8 cellular contexts compared by ENCODE assay signal in the genomic region with DNA sequence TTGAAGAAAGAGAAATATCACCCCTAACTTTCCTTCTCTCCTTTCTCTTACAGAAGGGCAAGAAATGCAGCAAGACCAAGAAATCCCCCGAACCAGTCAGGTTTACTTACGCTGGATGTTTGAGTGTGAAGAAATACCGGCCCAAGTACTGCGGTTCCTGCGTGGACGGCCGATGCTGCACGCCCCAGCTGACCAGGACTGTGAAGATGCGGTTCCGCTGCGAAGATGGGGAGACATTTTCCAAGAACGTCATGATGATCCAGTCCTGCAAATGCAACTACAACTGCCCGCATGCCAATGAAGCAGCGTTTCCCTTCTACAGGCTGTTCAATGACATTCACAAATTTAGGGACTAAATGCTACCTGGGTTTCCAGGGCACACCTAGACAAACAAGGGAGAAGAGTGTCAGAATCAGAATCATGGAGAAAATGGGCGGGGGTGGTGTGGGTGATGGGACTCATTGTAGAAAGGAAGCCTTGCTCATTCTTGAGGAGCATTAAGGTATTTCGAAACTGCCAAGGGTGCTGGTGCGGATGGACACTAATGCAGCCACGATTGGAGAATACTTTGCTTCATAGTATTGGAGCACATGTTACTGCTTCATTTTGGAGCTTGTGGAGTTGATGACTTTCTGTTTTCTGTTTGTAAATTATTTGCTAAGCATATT. TPM values are rescaled to one million over a fixed set of nuclear protein-coding genes. Genes with fewer than 3 reads are reported as not detected.
DNase-seq lines count a peak whose midpoint lies in the region; ATAC-seq and TF ChIP-seq lines count a peak whose summit lies in the region.
"Had no signal": no experiment of that assay in that cellular context is flagged by ENCODE, and none has a peak within 500 bp of the region (broad histone marks: within the 10 kb centered on the region; RNA-seq: fewer than 3 reads in every experiment).

No MANE protein-coding gene starts in this region.

- 81 to 91% methylated on average over 18 of the region's 18 CpGs for WGBS in lower leg skin, 2 donors

- no peaks in the 10 kb centered on the region for H3K9me3 ChIP-seq in upper lobe of right lung

- H3K9me3 Mint-ChIP-seq in chondrocyte (ENCODE audit: low read depth) = no peaks in the 10 kb centered on the region

- H3K36me3 Mint-ChIP-seq in chondrocyte (ENCODE audit: low read depth) = peaks cover 28% of the 10 kb centered on the region

- H3K4me3 ChIP-seq in lower leg skin (ENCODE audit: low read depth, poor library complexity, severe bottlenecking) (peak overlapping the region; percentile 6), upper lobe of right lung (peak overlapping the region; percentile 59)

- H3K27me3 Mint-ChIP-seq in chondrocyte (ENCODE audit: low read depth) = no peaks in the 10 kb centered on the region

- H3K27me3 ChIP-seq in upper lobe of right lung = no peaks in the 10 kb centered on the region

- peak overlapping the region; percentile 99 for H3K27ac Mint-ChIP-seq in chondrocyte (ENCODE audit: unreplicated experiment)

- H3K4me1 Mint-ChIP-seq in chondrocyte (ENCODE audit: low read depth) = peaks cover 67% of the 10 kb centered on the region

- peaks cover 21% of the 10 kb centered on the region for H3K36me3 ChIP-seq in upper lobe of right lung

- peak; percentile 77 for DNase-seq in M059J (ENCODE audit: low read depth)
- DNase-seq in chondrocyte (ENCODE audit: low spot score) = no peak
- DNase-seq in lower leg skin (ENCODE audit: low spot score in 2 of 2) = no peak
- DNase-seq in upper lobe of right lung = no peak
- DNase-seq in omental fat pad (ENCODE audit: low spot score) = no peak
- DNase-seq in NCI-H2171 treated with DMSO at 0.1 percent for 48 hours (lab: John Stamatoyannopoulos, UW) = no peak
- DNase-seq: activated T-cell treated with anti-CD3 and anti-CD28 coated beads, Interleukin-2, amount 50 U/mL, for 48 hours had no signal

- TF ChIP-seq CTCF in chondrocyte (IDR thresholded peaks at IDR 0.05) (peak; percentile 36), lower leg skin (IDR thresholded peaks at IDR 0.05) (no peak), upper lobe of right lung (IDR thresholded peaks at IDR 0.05) (no peak), omental fat pad (IDR thresholded peaks at IDR 0.05) (no peak)

- H3K4me1 ChIP-seq in upper lobe of right lung = peaks cover 37% of the 10 kb centered on the region

- intact Hi-C loops in lower leg skin (cut with DNase I; ENCODE audit: low total_unique reads) = loop anchor here (10.0 kb wide), 1 partner anchor 78 kb away; no protein-coding TSS in a partner anchor
- intact Hi-C loops in upper lobe of right lung (cut with DNase I) = no loop called here

- ATAC-seq in upper lobe of right lung (no peak), omental fat pad (ENCODE audit: low FRiP score) (no peak), HG02763 (IDR thresholded peaks at IDR 0.05; ENCODE audit: unreplicated experiment) (no peak)

- no peak for TF ChIP-seq POLR2A in lower leg skin (IDR thresholded peaks at IDR 0.05)

- peak overlapping the region; percentile 37 for H3K27ac ChIP-seq in upper lobe of right lung

- H3K4me3 Mint-ChIP-seq in chondrocyte (ENCODE audit: unreplicated experiment) = peak overlapping the region; percentile 93

RNA-seq across cellular contexts. Expression of gene CCN1, which starts 2.3 kb away (rescaled TPM):
- 78.3 and 110 TPM in 2 replicates for total RNA-seq in M059J (2014; rRNA removed; shearing (Covaris generic))
- total RNA-seq in chondrocyte = 523 to 556 TPM (median 539 TPM) in 3 replicates
- total RNA-seq in lower leg skin = 100 to 1,000 TPM in 2 of 4 donors, 10 to 100 TPM in 2; 47.1 to 174 (median 80.4) TPM
- 120 TPM for total RNA-seq in upper lobe of right lung
- total RNA-seq in omental fat pad = 100 to 1,000 TPM; 125 to 195 (median 175) TPM
